ENCODE assay signal across 8 cellular contexts in the genomic region with DNA sequence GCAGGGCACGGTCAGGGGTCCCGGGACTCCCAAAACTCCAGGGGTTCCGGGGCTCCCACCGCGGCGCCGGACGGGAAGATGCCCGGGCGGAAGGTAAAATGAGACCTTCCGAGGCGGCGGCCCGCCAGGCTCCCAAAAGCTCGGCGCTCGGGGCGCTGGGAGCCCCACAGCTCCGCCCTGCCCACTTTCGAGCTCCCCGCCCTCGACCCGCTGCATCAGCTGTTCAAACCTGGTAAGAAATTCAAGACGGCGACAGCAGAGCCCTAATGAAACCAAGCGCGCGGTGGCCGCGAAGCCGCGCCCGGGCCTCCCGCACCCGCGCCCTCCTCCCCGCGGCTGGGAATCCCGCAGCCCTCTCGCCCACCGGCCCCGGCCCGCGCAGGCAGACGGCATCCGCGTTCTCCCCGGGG. TPM values are rescaled to one million over a fixed set of nuclear protein-coding genes. Genes with fewer than 3 reads are reported as not detected.
A peak's percentile ranks its signal among the peaks of the same experiment; 100 is the strongest.
DNase-seq lines count a peak whose midpoint lies in the region; ATAC-seq and TF ChIP-seq lines count a peak whose summit lies in the region.

No MANE protein-coding gene starts in this region.

- H3K27me3 Mint-ChIP-seq in activated T-helper 17 cell treated with anti-CD3 and anti-CD28 coated beads, Interleukin-2, amount 50 U/mL, for 72 hours: peaks cover 33% of the 10 kb centered on the region
- peaks cover 18% of the 10 kb centered on the region for H3K27me3 Mint-ChIP-seq in glutamatergic neuron (ENCODE audit: unreplicated experiment)

- no peaks in the 10 kb centered on the region for H3K4me1 ChIP-seq in cardiac muscle cell (ENCODE audit: low read depth)

- peak; percentile 57 for ATAC-seq in activated T-helper 17 cell treated with anti-CD3 and anti-CD28 coated beads, Interleukin-2, amount 50 U/mL, for 72 hours (replicated peaks)
- ATAC-seq in HG02610 (IDR thresholded peaks at IDR 0.05; ENCODE audit: unreplicated experiment): no peak

- peak overlapping the region; percentile 55 for H3K4me3 Mint-ChIP-seq in activated T-helper 17 cell treated with anti-CD3 and anti-CD28 coated beads, Interleukin-2, amount 50 U/mL, for 72 hours
- H3K4me3 Mint-ChIP-seq in glutamatergic neuron (ENCODE audit: unreplicated experiment): peak overlapping the region; percentile 74

- H3K27me3 ChIP-seq in cardiac muscle cell: peaks cover 78% of the 10 kb centered on the region

- TF ChIP-seq CTCF in cardiac muscle cell (IDR thresholded peaks at IDR 0.05; ENCODE audit: low read depth, low read length): no peak
- no peak for TF ChIP-seq CTCF in NB4 (IDR thresholded peaks at IDR 0.05; ENCODE audit: low read depth, low read length)
- TF ChIP-seq CTCF in glutamatergic neuron (IDR thresholded peaks at IDR 0.05; ENCODE audit: partially characterized antibody, unreplicated experiment): no peak
- TF ChIP-seq CTCF in retinal pigment epithelial cell (conservative IDR thresholded peaks at IDR 0.05; ENCODE audit: low read depth, low read length): no peak

- no peaks in the 10 kb centered on the region for H3K4me1 Mint-ChIP-seq in activated T-helper 17 cell treated with anti-CD3 and anti-CD28 coated beads, Interleukin-2, amount 50 U/mL, for 72 hours
- peaks cover 18% of the 10 kb centered on the region for H3K4me1 Mint-ChIP-seq in glutamatergic neuron (ENCODE audit: low read depth, unreplicated experiment)

- intact Hi-C loops in cardiac septum (cut with DNase I): no loop called here

- H3K4me3 ChIP-seq in cardiac muscle cell (peak overlapping the region; percentile 41), NB4 (ENCODE audit: low read depth, low read length) (no peak overlapping the region), retinal pigment epithelial cell (ENCODE audit: low read length) (peak overlapping the region; percentile 39)

- no peak overlapping the region for H3K27ac Mint-ChIP-seq in activated T-helper 17 cell treated with anti-CD3 and anti-CD28 coated beads, Interleukin-2, amount 50 U/mL, for 72 hours
- H3K27ac Mint-ChIP-seq in glutamatergic neuron (ENCODE audit: unreplicated experiment): no peak overlapping the region

- H3K36me3 ChIP-seq in cardiac muscle cell: no peaks in the 10 kb centered on the region

- DNase-seq in cardiac muscle cell (ENCODE audit: low read depth in 1 of 2, low spot score in 1 of 2) (peak in 1 of 2 donors; percentile 22), cardiac septum (ENCODE audit: low spot score) (no peak), NB4 (ENCODE audit: low read depth) (peak; percentile 59), glutamatergic neuron (peak; percentile 52), retinal pigment epithelial cell (ENCODE audit: low read depth) (no peak), caudate nucleus (lab: John Stamatoyannopoulos, UW) (no peak)

- H3K9me3 Mint-ChIP-seq in activated T-helper 17 cell treated with anti-CD3 and anti-CD28 coated beads, Interleukin-2, amount 50 U/mL, for 72 hours: no peaks in the 10 kb centered on the region
- peaks cover 9% of the 10 kb centered on the region for H3K9me3 Mint-ChIP-seq in glutamatergic neuron (ENCODE audit: unreplicated experiment)

- TF ChIP-seq POLR2A in NB4 (IDR thresholded peaks at IDR 0.05; ENCODE audit: extremely low read depth, insufficient read length): no peak

- H3K9me3 ChIP-seq in cardiac muscle cell (ENCODE audit: low read depth): no peaks in the 10 kb centered on the region

- H3K27ac ChIP-seq in cardiac muscle cell (no peak overlapping the region), caudate nucleus (ENCODE audit: low read depth, low read length) (no peak overlapping the region)

- H3K36me3 Mint-ChIP-seq in activated T-helper 17 cell treated with anti-CD3 and anti-CD28 coated beads, Interleukin-2, amount 50 U/mL, for 72 hours (ENCODE audit: low read depth): no peaks in the 10 kb centered on the region
- no peaks in the 10 kb centered on the region for H3K36me3 Mint-ChIP-seq in glutamatergic neuron (ENCODE audit: unreplicated experiment)

RNA-seq across cellular contexts. Expression of gene SLC4A11, which starts 0.4 kb away (rescaled TPM):
- total RNA-seq in cardiac muscle cell (0.11 and 0.12 TPM in 2 replicates), cardiac septum (0.35 TPM), glutamatergic neuron (ENCODE audit: unreplicated experiment) (27.2 TPM)
- polyA plus RNA-seq in cardiac muscle cell: 0.54 TPM in 1 of 2 replicates, not detected in the other
- 1 to 10 TPM in 1 of 2 donors, under 1 TPM in 1; 0.26 to 2.0 TPM for total RNA-seq in activated T-helper 17 cell treated with anti-CD3 and anti-CD28 coated beads, Interleukin-2, amount 50 U/mL, for 72 hours

RNA-seq across cellular contexts. Expression of gene ITPA, which starts 29.3 kb away (rescaled TPM):
- total RNA-seq in cardiac muscle cell: 33.8 and 56.5 TPM in 2 replicates
- polyA plus RNA-seq in cardiac muscle cell: 54.5 and 74.1 TPM in 2 replicates
- total RNA-seq in cardiac septum: 24.1 TPM
- total RNA-seq in activated T-helper 17 cell treated with anti-CD3 and anti-CD28 coated beads, Interleukin-2, amount 50 U/mL, for 72 hours: 10 to 100 TPM; 45.0 to 85.6 TPM
- 72.1 TPM for total RNA-seq in glutamatergic neuron (ENCODE audit: unreplicated experiment)

RNA-seq across cellular contexts. Expression of gene DDRGK1, which starts 34.1 kb away (rescaled TPM):
- total RNA-seq in cardiac muscle cell (57.6 and 107 TPM in 2 replicates), cardiac septum (29.1 TPM), glutamatergic neuron (ENCODE audit: unreplicated experiment) (59.3 TPM)
- 48.1 and 81.6 TPM in 2 replicates for polyA plus RNA-seq in cardiac muscle cell
- total RNA-seq in activated T-helper 17 cell treated with anti-CD3 and anti-CD28 coated beads, Interleukin-2, amount 50 U/mL, for 72 hours: 10 to 100 TPM; 67.7 to 71.2 TPM

Comparison
In these comparisons a context has a peak if more than half of its experiments do, and no peak if none do; other contexts are left out.
1. DNase-seq: peak in NB4 (single experiment) and glutamatergic neuron (single experiment); none in cardiac septum (single experiment), retinal pigment epithelial cell (single experiment) and caudate nucleus (0 of 61).